Comparison of ENCODE assay signal across 17 cellular contexts in genomic region chr15:89926158-89926557, GRCh38. TPM values are rescaled to one million over a fixed set of nuclear protein-coding genes. Genes with fewer than 3 reads are reported as not detected.
"Had no signal": no experiment of that assay in that cellular context is flagged by ENCODE, and none has a peak within 500 bp of the region (broad histone marks: within the 10 kb centered on the region; RNA-seq: fewer than 3 reads in every experiment).

No MANE protein-coding gene starts in this region.

- H3K9me3 ChIP-seq: adrenal gland, gastrocnemius medialis, heart left ventricle, ovary, sigmoid colon, spleen, upper lobe of left lung had no signal

- H3K4me3 ChIP-seq: adrenal gland, cardiac muscle cell, gastrocnemius medialis, heart left ventricle, neural progenitor cell, ovary, sigmoid colon, spleen, upper lobe of left lung had no signal

- H3K4me1 ChIP-seq: adrenal gland, gastrocnemius medialis, heart left ventricle, neural progenitor cell, sigmoid colon, spleen, upper lobe of left lung had no signal

- H3K9ac ChIP-seq: neural progenitor cell had no signal

- ATAC-seq: activated T-helper 17 cell treated with anti-CD3 and anti-CD28 coated beads, Interleukin-2, amount 50 U/mL, for 72 hours; gastrocnemius medialis; heart left ventricle; left cardiac atrium had no signal

- DNase-seq: activated naive CD4-positive, alpha-beta T cell treated with anti-CD3 and anti-CD28 coated beads, Interleukin-2, amount 10 ng/mL, durations not matched to agents 7 days and 5 days; activated T-cell treated with anti-CD3 and anti-CD28 coated beads for 4 hours; gastrocnemius medialis; immature natural killer cell; left cardiac atrium; mammary epithelial cell; ovary; sigmoid colon; spleen; upper lobe of left lung had no signal

- H3K27me3 ChIP-seq: adrenal gland, cardiac muscle cell, gastrocnemius medialis, heart left ventricle, neural progenitor cell, ovary, sigmoid colon, spleen, upper lobe of left lung had no signal

- H3K36me3 ChIP-seq: adrenal gland, cardiac muscle cell, gastrocnemius medialis, heart left ventricle, neural progenitor cell, ovary, sigmoid colon, spleen, upper lobe of left lung had no signal

- FAIRE-seq: colon, endometrium had no signal

- H2AFZ ChIP-seq: neural progenitor cell had no signal

- H3K27ac ChIP-seq: adrenal gland, cardiac muscle cell, gastrocnemius medialis, heart left ventricle, neural progenitor cell, ovary, sigmoid colon, spleen, upper lobe of left lung had no signal

- H3K4me2 ChIP-seq: neural progenitor cell had no signal

RNA-seq across cellular contexts. Expression of gene ARPIN, which starts 13.4 kb away (rescaled TPM):
- total RNA-seq: activated T-helper 17 cell treated with anti-CD3 and anti-CD28 coated beads, Interleukin-2, amount 50 U/mL, for 72 hours had no signal
